In the genomic region with DNA sequence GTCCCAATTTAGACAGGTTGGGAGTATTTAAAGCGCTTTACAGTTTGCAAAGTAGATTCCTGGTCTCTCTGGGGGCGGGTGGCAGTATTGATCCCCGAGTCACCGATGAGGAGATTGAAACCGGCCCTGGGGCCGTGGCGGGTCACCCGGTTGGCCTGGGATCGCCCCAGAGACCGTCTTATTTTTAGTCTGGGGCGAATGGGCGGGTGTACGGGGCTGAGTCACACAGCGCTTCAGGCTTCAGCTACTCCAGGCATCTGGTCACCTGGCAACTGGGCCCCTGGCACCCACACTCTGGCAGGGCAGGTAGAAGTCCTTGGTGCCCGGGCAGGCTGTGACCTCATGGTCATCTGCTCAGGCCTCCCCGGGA, we compare ENCODE assay signal across 8 cellular contexts. TPM values are rescaled to one million over a fixed set of nuclear protein-coding genes. Genes with fewer than 3 reads are reported as not detected.
DNase-seq lines count a peak whose midpoint lies in the region; ATAC-seq, FAIRE-seq and TF ChIP-seq lines count a peak whose summit lies in the region.

No MANE protein-coding gene starts in this region.

- H3K4me1 ChIP-seq in mammary epithelial cell (ENCODE audit: insufficient read depth, low read length), result peaks cover 42% of the 10 kb centered on the region

- DNase-seq in CD1c-positive myeloid dendritic cell (ENCODE audit: extremely low spot score), result peak; percentile 57
- DNase-seq in RCC 7860 (ENCODE audit: low spot score), result peak; percentile 81
- DNase-seq in mammary epithelial cell, result peak; percentile 73
- DNase-seq in iris pigment epithelial cell (ENCODE audit: low read depth), result peak; percentile 51
- peak; percentile 43 to 47 for DNase-seq in stimulated activated CD4-positive, alpha-beta T cell treated with anti-CD3 and anti-CD28 coated beads, Interleukin-2, amount 100 ng/mL, for 24 hours

- no peaks in the 10 kb centered on the region for H3K9me3 ChIP-seq in mammary epithelial cell (replicated peaks; ENCODE audit: insufficient read depth, low read length)

- H3K4me2 ChIP-seq in mammary epithelial cell (ENCODE audit: insufficient read depth, low read depth, low read length), result peak overlapping the region; percentile 92

- peak overlapping the region; percentile 98 for H2AFZ ChIP-seq in mammary epithelial cell (ENCODE audit: low read depth, low read length)

- peak; percentile 35 for FAIRE-seq in RCC 7860 (lab: Jason Lieb, UNC)

- H3K9ac ChIP-seq in mammary epithelial cell (ENCODE audit: insufficient read depth, low read length), result peak overlapping the region; percentile 83

- H3K27me3 ChIP-seq in mammary epithelial cell (ENCODE audit: insufficient read depth, low read length), result no peaks in the 10 kb centered on the region

- ATAC-seq in GM21528 (IDR thresholded peaks at IDR 0.05; ENCODE audit: low FRiP score, unreplicated experiment) (peak; percentile 11), HG03565 (IDR thresholded peaks at IDR 0.05; ENCODE audit: unreplicated experiment) (no peak), HG03521 (IDR thresholded peaks at IDR 0.05; ENCODE audit: unreplicated experiment) (no peak)

- peaks cover 3% of the 10 kb centered on the region for H3K36me3 ChIP-seq in mammary epithelial cell (ENCODE audit: insufficient read depth, low read length)

- WGBS in mammary epithelial cell (ENCODE audit: low coverage, missing lambda C conversion rate), result 2% methylated on average over 11 of the region's 16 CpGs

- CTCF ChIA-PET in mammary epithelial cell (lab: Charles Lee; ENCODE audit: low non-redundant PET), result interaction anchor here (0.5 kb wide), 1 partner anchor 105 kb away, joined by 14 read pairs; no protein-coding TSS in a partner anchor

- no peak for TF ChIP-seq CTCF in mammary epithelial cell (conservative IDR thresholded peaks at IDR 0.05 in 1 of 2, IDR thresholded peaks at IDR 0.05 in 1 of 2; ENCODE audit: extremely low read depth in 1 of 2, insufficient read depth in 1 of 2, low read depth in 1 of 2, low read length in 2 of 2)

- no TSS peak for BruUV-seq in mammary epithelial cell (replicated peaks; lab: Mats Ljungman, UMichigan)

- H3K27ac ChIP-seq in mammary epithelial cell (ENCODE audit: insufficient read depth, low read depth, low read length), result peak overlapping the region; percentile 92

- in situ Hi-C loops in mammary epithelial cell (cut with MboI; ENCODE audit: low sequenced_read_pairs in 2 of 2), result no loop called here

- dilution Hi-C loops in mammary epithelial cell (cut with HindIII; ENCODE audit: low sequenced_read_pairs), result no loop called here

- intact Hi-C loops in mammary epithelial cell (cut with micrococcal nuclease), result loop anchor here (1.0 kb wide), 2 partner anchors 11 to 78 kb away; partner anchors contain the start of gene ALKBH5

- H4K20me1 ChIP-seq in mammary epithelial cell (ENCODE audit: insufficient read depth, low read length), result no peaks in the 10 kb centered on the region

- peak overlapping the region; percentile 91 to 95 (median 93) for H3K4me3 ChIP-seq in mammary epithelial cell (replicated peaks in 1 of 3; ENCODE audit: insufficient read depth in 1 of 3, low read depth in 2 of 3, low read length in 3 of 3)

- H3K79me2 ChIP-seq in mammary epithelial cell (ENCODE audit: insufficient read depth, low read length), result peaks cover 52% of the 10 kb centered on the region

RNA-seq across cellular contexts. Expression of gene MIEF2, which starts 0.7 kb away (rescaled TPM):
- total RNA-seq in mammary epithelial cell, result 10 to 100 TPM; 11.9 to 56.3 TPM
- polyA plus RNA-seq in mammary epithelial cell, result 7.7 TPM
- polyA minus RNA-seq in mammary epithelial cell, result 27.9 TPM

RNA-seq across cellular contexts. Expression of gene FLII, which starts 2.6 kb away (rescaled TPM):
- 100 to 1,000 TPM; 301 to 439 TPM for total RNA-seq in mammary epithelial cell
- 412 TPM for polyA plus RNA-seq in mammary epithelial cell
- 417 TPM for polyA minus RNA-seq in mammary epithelial cell

RNA-seq across cellular contexts. Expression of gene LLGL1, which starts 35.7 kb away (rescaled TPM):
- 10 to 100 TPM; 35.2 to 50.0 TPM for total RNA-seq in mammary epithelial cell
- polyA plus RNA-seq in mammary epithelial cell, result 37.6 TPM
- polyA minus RNA-seq in mammary epithelial cell, result 20.3 TPM

RNA-seq across cellular contexts. Expression of gene TOP3A, which starts 53.7 kb away (rescaled TPM):
- 10 to 100 TPM; 27.2 to 36.4 TPM for total RNA-seq in mammary epithelial cell
- 15.2 TPM for polyA plus RNA-seq in mammary epithelial cell
- 71.6 TPM for polyA minus RNA-seq in mammary epithelial cell

RNA-seq across cellular contexts. Expression of gene SMCR8, which starts 54.0 kb away (rescaled TPM):
- 10 to 100 TPM; 15.2 to 21.5 TPM for total RNA-seq in mammary epithelial cell
- 9.7 TPM for polyA plus RNA-seq in mammary epithelial cell
- 31.2 TPM for polyA minus RNA-seq in mammary epithelial cell
